Comparison of ENCODE assay signal across 15 cellular contexts in genomic region chr3:157500232-157500631, GRCh38. TPM values are rescaled to one million over a fixed set of nuclear protein-coding genes. Genes with fewer than 3 reads are reported as not detected.
A peak's percentile ranks its signal among the peaks of the same experiment; 100 is the strongest.
DNase-seq lines count a peak whose midpoint lies in the region; ATAC-seq and TF ChIP-seq lines count a peak whose summit lies in the region.
"Had no signal": no experiment of that assay in that cellular context is flagged by ENCODE, and none has a peak within 500 bp of the region (broad histone marks: within the 10 kb centered on the region; RNA-seq: fewer than 3 reads in every experiment).

No MANE protein-coding gene starts in this region.

- no peak for TF ChIP-seq CTCF in GM23338 (conservative IDR thresholded peaks at IDR 0.05; ENCODE audit: low read depth in 2 of 2)
- no peak for TF ChIP-seq CTCF in RWPE2 (IDR thresholded peaks at IDR 0.05; ENCODE audit: poor library complexity, severe bottlenecking)

- DNase-seq in GM23338 (ENCODE audit: low spot score) (no peak), RWPE2 (ENCODE audit: low spot score) (no peak), glomerular visceral epithelial cell (ENCODE audit: extremely low spot score) (peak; percentile 30), trophoblast cell (peak in 1 of 2 donors; percentile 51), NCI-H2196 treated with DMSO at 0.1 percent for 48 hours (lab: John Stamatoyannopoulos, UW; ENCODE audit: unreplicated experiment) (no peak), NCI-H446 (lab: John Stamatoyannopoulos, UW) (no peak), activated gamma-delta T cell treated with Interleukin-2 at 50 U/mL for 16 hours (no peak)
- DNase-seq in NK-92 treated with Interleukin-12 subunit alpha and Interleukin-12 subunit beta, amount 100 ng/mL, for 24 hours (lab: John Stamatoyannopoulos, UW) = no peak
- DNase-seq: activated CD4-positive, alpha-beta T cell treated with anti-CD3 and anti-CD28 coated beads for 4 hours; activated T-cell treated with anti-CD3 and anti-CD28 coated beads, Interleukin-2, amount 50 U/mL, for 48 hours; BE2C; effector CD8-positive, alpha-beta T cell; heart left ventricle; NCI-H1417 treated with DMSO at 0.1 percent for 48 hours; stimulated activated naive CD8-positive, alpha-beta T cell treated with anti-CD3 and anti-CD28 coated beads, Interleukin-15, Interleukin-2, amounts not matched to agents 100 U/mL and 50 U/mL, for 24 hours had no signal

- H3K9me2 ChIP-seq in GM23338 (ENCODE audit: insufficient read depth) = no peaks in the 10 kb centered on the region

- H4K8ac ChIP-seq in trophoblast cell (ENCODE audit: low read depth, low read length) = no peak overlapping the region

- no peaks in the 10 kb centered on the region for H3K9me3 Mint-ChIP-seq in GM23338

- H2AK5ac ChIP-seq in trophoblast cell (ENCODE audit: low read length) = no peak overlapping the region

- H3K4ac ChIP-seq in trophoblast cell (ENCODE audit: low read depth, low read length) = no peak overlapping the region

- H3K27ac ChIP-seq in GM23338 (ENCODE audit: low read depth) (peak overlapping the region; percentile 90; the same call in 1 of the 2 replicates), RWPE2 (ENCODE audit: poor library complexity, severe bottlenecking) (peak overlapping the region; percentile 40), trophoblast cell (ENCODE audit: low read depth, low read length) (peak overlapping the region; percentile 91)
- H3K27ac ChIP-seq: heart left ventricle had no signal

- H4K20me1 ChIP-seq in GM23338 (replicated peaks; ENCODE audit: insufficient read depth) = no peaks in the 10 kb centered on the region

- H3K4me1 ChIP-seq in GM23338 (ENCODE audit: insufficient read depth) (peaks cover 33% of the 10 kb centered on the region), RWPE2 (ENCODE audit: insufficient read depth, poor library complexity, severe bottlenecking) (peaks cover 9% of the 10 kb centered on the region), trophoblast cell (ENCODE audit: control insufficient read depth in 1 of 2, insufficient read depth in 2 of 2, low read length in 2 of 2) (peaks cover 8 to 13% of the 10 kb centered on the region in 2 experiments)
- H3K4me1 ChIP-seq: BE2C had no signal

- H3K36me3 Mint-ChIP-seq in GM23338 (ENCODE audit: low read depth) = no peaks in the 10 kb centered on the region

- no peak overlapping the region for H3K9ac ChIP-seq in trophoblast cell (ENCODE audit: low read length)

- H3K27me3 Mint-ChIP-seq in GM23338 (ENCODE audit: insufficient read depth, low read depth, poor library complexity) = peaks cover 3% of the 10 kb centered on the region

- H2AFZ ChIP-seq in GM23338 (peak overlapping the region; percentile 5; the same call in 1 of the 2 replicates), trophoblast cell (ENCODE audit: insufficient read depth, low read length, poor library complexity) (no peak overlapping the region)

- no peaks in the 10 kb centered on the region; the same call in 1 of the 2 replicates for H3K79me2 ChIP-seq in GM23338 (replicated peaks; ENCODE audit: insufficient read depth)
- H3K79me2 ChIP-seq in trophoblast cell (ENCODE audit: control insufficient read depth, insufficient read depth, low read length, poor library complexity) = no peaks in the 10 kb centered on the region

- no peak overlapping the region for H4K91ac ChIP-seq in trophoblast cell (ENCODE audit: low read depth, low read length)

- no CpG with 5 or more reads among the region's 4 CpGs for WGBS in trophoblast cell (ENCODE audit: extremely low coverage, insufficient coverage, insufficient read length)

- H3K27me3 ChIP-seq in GM23338 (ENCODE audit: insufficient read depth) (no peaks in the 10 kb centered on the region), RWPE2 (ENCODE audit: insufficient read depth, poor library complexity, severe bottlenecking) (no peaks in the 10 kb centered on the region), trophoblast cell (ENCODE audit: insufficient read depth, low read length) (no peaks in the 10 kb centered on the region)
- H3K27me3 ChIP-seq: BE2C had no signal

- no peak overlapping the region for H2BK120ac ChIP-seq in trophoblast cell (ENCODE audit: insufficient read depth, low read length, poor library complexity)

- H2BK5ac ChIP-seq in trophoblast cell (ENCODE audit: low read depth, low read length, poor library complexity) = no peak overlapping the region

- no peaks in the 10 kb centered on the region for H3F3A ChIP-seq in GM23338 (replicated peaks; ENCODE audit: low read depth)

- H3K9me3 ChIP-seq in RWPE2 (ENCODE audit: severe bottlenecking) (no peaks in the 10 kb centered on the region), trophoblast cell (ENCODE audit: insufficient read depth, low read depth, low read length) (no peaks in the 10 kb centered on the region)
- H3K9me3 ChIP-seq: BE2C, heart left ventricle had no signal

- no peak overlapping the region for H3K23ac ChIP-seq in trophoblast cell (ENCODE audit: low read length)

- H2BK12ac ChIP-seq in trophoblast cell (ENCODE audit: low read length) = no peak overlapping the region

- H3K36me3 ChIP-seq in GM23338 (ENCODE audit: insufficient read depth) (no peaks in the 10 kb centered on the region), RWPE2 (ENCODE audit: low read depth) (no peaks in the 10 kb centered on the region), trophoblast cell (ENCODE audit: control insufficient read depth in 1 of 2, insufficient read depth in 2 of 2, low read length in 2 of 2) (no peaks in the 10 kb centered on the region)
- H3K36me3 ChIP-seq: BE2C, heart left ventricle had no signal

- H4K12ac ChIP-seq in trophoblast cell (ENCODE audit: low read depth, low read length) = no peak overlapping the region

- H3K79me1 ChIP-seq in trophoblast cell (ENCODE audit: low read length) = no peaks in the 10 kb centered on the region

- H3K4me1 Mint-ChIP-seq in GM23338 = peaks cover 62% of the 10 kb centered on the region

- peak overlapping the region; percentile 99; the same call in 1 of the 2 replicates for H3K27ac Mint-ChIP-seq in GM23338

- H3K18ac ChIP-seq in trophoblast cell (ENCODE audit: low read length) = no peak overlapping the region

- H3K4me2 ChIP-seq in GM23338 (peak overlapping the region; percentile 72), trophoblast cell (ENCODE audit: low read length) (peak overlapping the region; percentile 73)

- H3K4me3 ChIP-seq in GM23338 = peak overlapping the region; percentile 47
- H3K4me3 ChIP-seq in RWPE2 (ENCODE audit: severe bottlenecking) = no peak overlapping the region
- H3K4me3 ChIP-seq in trophoblast cell (ENCODE audit: low read depth, low read length) = no peak overlapping the region

- no peak for ATAC-seq in GM23338
- ATAC-seq in RWPE2 (ENCODE audit: low read depth) = peak; percentile 19; the same call in 1 of the 3 replicates
- ATAC-seq: stimulated activated naive CD8-positive, alpha-beta T cell treated with anti-CD3 and anti-CD28 coated beads, Interleukin-15, Interleukin-2, amounts not matched to agents 100 U/mL and 50 U/mL, for 24 hours had no signal

- H3K14ac ChIP-seq in trophoblast cell (ENCODE audit: low read length) = no peak overlapping the region

- peak overlapping the region; percentile 79 for H3K4me3 Mint-ChIP-seq in GM23338

TF ChIP-seq in GM23338, 12 proteins besides CTCF, POLR2A, EP300 and RAD21 (continues in another document):
- TF ChIP-seq STAT1 (IDR thresholded peaks at IDR 0.05; ENCODE audit: unreplicated experiment) = no peak

RNA-seq across cellular contexts. Expression of gene VEPH1, which starts 3.0 kb away (rescaled TPM):
- 31.8 and 33.8 TPM in 2 replicates for total RNA-seq in GM23338 (2014; rRNA removed; shearing (Covaris generic))
- 9.6 and 15.4 TPM in 2 replicates for polyA plus RNA-seq in GM23338 (2016; fragmentation: Nextera tagmentation; extraction: Ambion mirVana)
- 2.3 and 2.5 TPM in 2 replicates for polyA plus RNA-seq in trophoblast cell (2013)

Comparison
In these comparisons a context has a peak if more than half of its experiments do, and no peak if none do; other contexts are left out.
1. H3K27ac ChIP-seq: peak in every context shown above with its lines; median percentile 91 in trophoblast cell; 90 in GM23338; 40 in RWPE2.